Comparison of ENCODE assay signal across 8 cellular contexts in the genomic region with DNA sequence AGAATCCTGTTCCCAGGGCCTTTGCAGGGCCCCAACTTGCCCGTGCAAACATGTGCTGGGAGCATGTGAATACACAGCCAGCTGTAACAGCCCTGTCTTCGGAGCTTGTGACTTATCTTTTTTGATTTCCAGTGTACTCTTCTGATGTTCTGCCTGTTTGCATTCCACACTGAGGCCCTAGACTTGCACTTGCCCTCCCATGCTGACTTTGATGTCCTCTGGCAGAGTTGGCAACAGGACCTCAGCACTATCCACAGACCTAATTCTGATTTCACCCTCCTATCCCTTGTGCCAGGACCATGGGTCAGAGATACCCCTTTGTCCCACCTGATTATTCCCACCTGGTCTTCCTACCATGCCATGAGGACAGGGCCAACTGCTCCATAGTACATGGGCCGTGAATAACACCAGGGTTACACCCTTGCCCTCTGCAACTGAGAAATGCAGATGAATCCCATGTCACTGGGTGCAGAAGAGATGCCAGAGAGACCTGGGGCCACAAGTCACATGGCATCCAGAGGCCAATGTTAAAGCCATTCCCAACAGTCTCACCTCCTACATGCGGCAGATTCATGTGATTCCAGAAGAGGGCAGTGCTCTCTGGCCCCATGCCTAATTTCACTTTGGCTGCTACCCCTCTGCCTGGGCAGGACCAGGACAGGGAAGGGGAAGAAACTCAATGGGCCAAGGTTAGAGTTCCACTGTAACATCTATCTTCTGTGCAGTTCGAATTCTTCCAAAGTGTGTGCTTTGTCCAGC. TPM values are rescaled to one million over a fixed set of nuclear protein-coding genes. Genes with fewer than 3 reads are reported as not detected.
DNase-seq lines count a peak whose midpoint lies in the region; ATAC-seq, FAIRE-seq and TF ChIP-seq lines count a peak whose summit lies in the region.

No MANE protein-coding gene starts in this region.

- H4K20me1 ChIP-seq in Loucy (ENCODE audit: insufficient read depth, low read length, poor library complexity, severe bottlenecking) = no peaks in the 10 kb centered on the region
- no peaks in the 10 kb centered on the region for H4K20me1 ChIP-seq in H1 (replicated peaks in 1 of 2; ENCODE audit: control insufficient read depth in 1 of 2, insufficient read depth in 2 of 2, low read length in 2 of 2)

- WGBS in H1 (ENCODE audit: extremely low coverage in 1 of 2, insufficient coverage in 1 of 2, insufficient read length in 1 of 2, insufficient replicate concordance in 2 of 2, low coverage in 1 of 2, low lambda C conversion rate in 2 of 2, missing lambda C conversion rate in 1 of 2), 2 experiments = 80% methylated on average over 5 of the region's 5 CpGs; no CpG with 5 or more reads in 1 of the 2 experiments

- no peak overlapping the region for H4K8ac ChIP-seq in H1 (ENCODE audit: extremely low read depth, insufficient read depth, low read length)

- H3K79me1 ChIP-seq in H1 (ENCODE audit: low read depth, low read length) = peaks cover 5% of the 10 kb centered on the region; the same call in 1 of the 2 replicates

- H3K4me1 Mint-ChIP-seq in CD4-positive, alpha-beta T cell (ENCODE audit: low read depth) = no peaks in the 10 kb centered on the region

- no peak overlapping the region for H3K23ac ChIP-seq in H1 (ENCODE audit: insufficient read length)

- H3K14ac ChIP-seq in H1 (ENCODE audit: insufficient read length) = no peak overlapping the region

- no peak for TF ChIP-seq EP300 in H1 (IDR thresholded peaks at IDR 0.05; ENCODE audit: borderline replicate concordance in 1 of 2, low read depth in 2 of 2, low read length in 2 of 2)

- H3K9me3 ChIP-seq in Loucy (ENCODE audit: insufficient read depth, low read depth, low read length) (no peaks in the 10 kb centered on the region; the same call in 1 of the 2 replicates), H1 (ENCODE audit: insufficient read depth in 2 of 2, low read depth in 1 of 2, low read length in 1 of 2) (no peaks in the 10 kb centered on the region), mucosa of descending colon (no peaks in the 10 kb centered on the region)
- H3K9me3 ChIP-seq in CD4-positive, alpha-beta T cell (ENCODE audit: control insufficient read depth, low read length) = no peaks in the 10 kb centered on the region

- H3K9ac ChIP-seq in Loucy (ENCODE audit: low read depth, low read length, poor library complexity, severe bottlenecking) (no peak overlapping the region), H1 (replicated peaks in 1 of 4; ENCODE audit: extremely low read depth in 1 of 4, low read depth in 3 of 4, low read length in 3 of 4) (no peak overlapping the region)

- no peak overlapping the region for H3K18ac ChIP-seq in H1 (ENCODE audit: extremely low read depth, low read length)

- no peak overlapping the region for H3K4me2 ChIP-seq in Loucy (ENCODE audit: low read depth, low read length, poor library complexity, severe bottlenecking)
- no peak overlapping the region for H3K4me2 ChIP-seq in H1 (ENCODE audit: insufficient read depth in 1 of 2, low read depth in 2 of 2, low read length in 2 of 2)

- no peaks in the 10 kb centered on the region for H3K9me2 ChIP-seq in Loucy (replicated peaks; ENCODE audit: low read depth, low read length)

- no peak for TF ChIP-seq POLR2A in H1 (IDR thresholded peaks at IDR 0.05; ENCODE audit: control extremely low read depth in 1 of 2, low read depth in 2 of 2, low read length in 2 of 2)

- H3K36me3 Mint-ChIP-seq in CD4-positive, alpha-beta T cell (ENCODE audit: low read depth) = no peaks in the 10 kb centered on the region

- H3K4ac ChIP-seq in H1 (replicated peaks; ENCODE audit: insufficient read length, low read depth, low read length) = no peak overlapping the region

- H2BK12ac ChIP-seq in H1 (ENCODE audit: low read depth, low read length) = no peak overlapping the region

- no peak overlapping the region for H2BK15ac ChIP-seq in H1 (ENCODE audit: low read length)

- H3K23me2 ChIP-seq in H1 (ENCODE audit: low read depth, low read length) = no peaks in the 10 kb centered on the region

- no peak overlapping the region for H2BK5ac ChIP-seq in H1 (ENCODE audit: low read depth, low read length)

- H3K79me2 ChIP-seq in Loucy (ENCODE audit: insufficient read depth, low read length) (no peaks in the 10 kb centered on the region), H1 (ENCODE audit: control insufficient read depth in 1 of 2, insufficient read depth in 2 of 2, low read length in 2 of 2) (no peaks in the 10 kb centered on the region)

- POLR2A ChIA-PET in H1 (lab: Charles Lee; ENCODE audit: partially characterized antibody) = interaction anchor here (1.4 kb wide), 1 partner anchor 115 kb away, joined by 4 read pairs; no protein-coding TSS in a partner anchor
- POLR2A ChIA-PET in CD4-positive, alpha-beta T cell (lab: Charles Lee) = no interaction called here

- no peak overlapping the region for H3K56ac ChIP-seq in H1 (replicated peaks; ENCODE audit: insufficient read length, low read depth, low read length)

- H3F3A ChIP-seq in Loucy (ENCODE audit: low read depth) = no peaks in the 10 kb centered on the region

- H3K36me3 ChIP-seq in Loucy (ENCODE audit: insufficient read depth, low read length) (peaks cover 6% of the 10 kb centered on the region; the same call in 1 of the 2 replicates), H1 (ENCODE audit: control insufficient read depth in 2 of 4, insufficient read depth in 4 of 4, low read length in 3 of 4) (peaks cover 7 to 61% (median 25%) of the 10 kb centered on the region in 4 experiments), mucosa of descending colon (ENCODE audit: low read depth) (no peaks in the 10 kb centered on the region)

- H4K91ac ChIP-seq in H1 (replicated peaks; ENCODE audit: insufficient read length, low read length) = no peak overlapping the region

- no peak overlapping the region for H3K4me3 ChIP-seq in Loucy (ENCODE audit: low read length, poor library complexity, severe bottlenecking)
- no peak overlapping the region for H3K4me3 ChIP-seq in H1 (ENCODE audit: extremely low read depth in 1 of 4, insufficient read depth in 2 of 4, low read depth in 3 of 4, low read length in 4 of 4)
- no peak overlapping the region for H3K4me3 ChIP-seq in mucosa of descending colon

- no peak overlapping the region for H3K27ac ChIP-seq in H1 (ENCODE audit: low read depth, low read length)
- no peak overlapping the region for H3K27ac ChIP-seq in CD4-positive, alpha-beta T cell (ENCODE audit: low read depth, low read length)

- no peaks in the 10 kb centered on the region for H3K27me3 ChIP-seq in Loucy (ENCODE audit: insufficient read depth, low read length, poor library complexity, severe bottlenecking)
- no peaks in the 10 kb centered on the region for H3K27me3 ChIP-seq in H1 (replicated peaks in 1 of 4; ENCODE audit: control insufficient read depth in 3 of 4, extremely low read depth in 1 of 4, insufficient read depth in 3 of 4, low read length in 3 of 4)
- no peaks in the 10 kb centered on the region for H3K27me3 ChIP-seq in CD4-positive, alpha-beta T cell (ENCODE audit: control insufficient read depth, insufficient read depth, low read length)

- H2BK120ac ChIP-seq in H1 (replicated peaks; ENCODE audit: low read depth, low read length) = no peak overlapping the region

- intact Hi-C loops in mucosa of descending colon (cut with DNase I, micrococcal nuclease) = no loop called here
- intact Hi-C loops in CD4-positive, alpha-beta T cell (cut with DNase I, micrococcal nuclease) = no loop called here

- TF ChIP-seq RAD21 in H1 (IDR thresholded peaks at IDR 0.05 in 1 of 2, conservative IDR thresholded peaks at IDR 0.05 in 1 of 2; ENCODE audit: low read depth in 2 of 2, low read length in 2 of 2) = peak; percentile 77 to 83

- CTCF ChIA-PET in H1 (lab: Charles Lee; ENCODE audit: partially characterized antibody) = interaction anchor here (0.6 to 2.1 kb wide), 14 partner anchors 20 to 181 kb away, joined by 3 to 17 read pairs (median 3); no protein-coding TSS in a partner anchor
- CTCF ChIA-PET in CD4-positive, alpha-beta T cell (lab: Charles Lee) = no interaction called here

- H2AFZ ChIP-seq in Loucy (ENCODE audit: low read length) (no peak overlapping the region), H1 (ENCODE audit: low read length) (no peak overlapping the region)

- H2AK5ac ChIP-seq in H1 (ENCODE audit: low read depth, low read length) = no peak overlapping the region

- ATAC-seq in mucosa of descending colon (peak; percentile 28), HG02840 (IDR thresholded peaks at IDR 0.05; ENCODE audit: low FRiP score, unreplicated experiment) (no peak)
- ATAC-seq in CD4-positive, alpha-beta T cell (ENCODE audit: poor library complexity) = no peak

- peak; percentile 96 for FAIRE-seq in H1 (lab: Jason Lieb, UNC)

- no peaks in the 10 kb centered on the region for H3K9me3 Mint-ChIP-seq in CD4-positive, alpha-beta T cell

- H4K5ac ChIP-seq in H1 (ENCODE audit: insufficient read length, low read depth, low read length) = no peak overlapping the region

- H3K4me3 Mint-ChIP-seq in CD4-positive, alpha-beta T cell = no peak overlapping the region

- no peak overlapping the region for H3K27ac Mint-ChIP-seq in CD4-positive, alpha-beta T cell

- H2BK20ac ChIP-seq in H1 (ENCODE audit: low read length) = no peak overlapping the region

- no peaks in the 10 kb centered on the region for H3K27me3 Mint-ChIP-seq in CD4-positive, alpha-beta T cell

- DNase-seq in DMS 273 (lab: John Stamatoyannopoulos, UW; ENCODE audit: unreplicated experiment) (peak; percentile 79), H1 (ENCODE audit: low read depth in 1 of 2, low spot score in 2 of 2) (peak in 1 of 2 experiments; percentile 54), mucosa of descending colon (peak in 1 of 3 donors; percentile 19), NCI-H524 treated with DMSO at 0.1 percent for 48 hours (lab: John Stamatoyannopoulos, UW) (no peak)
- DNase-seq in CD4-positive, alpha-beta T cell = no peak
- no peak for DNase-seq in activated CD8-positive, alpha-beta memory T cell treated with anti-CD3 and anti-CD28 coated beads, Interleukin-2, amount 50 U/mL, for 48 hours

- no peaks in the 10 kb centered on the region for H3K4me1 ChIP-seq in Loucy (ENCODE audit: insufficient read depth, low read length, poor library complexity, severe bottlenecking)
- H3K4me1 ChIP-seq in H1 (replicated peaks in 1 of 4; ENCODE audit: control insufficient read depth in 3 of 4, insufficient read depth in 4 of 4, low read length in 3 of 4) = no peaks in the 10 kb centered on the region
- H3K4me1 ChIP-seq in mucosa of descending colon (ENCODE audit: low read depth) = peaks cover 7% of the 10 kb centered on the region

- TF ChIP-seq CTCF in Loucy (conservative IDR thresholded peaks at IDR 0.05; ENCODE audit: low read length) (peak; percentile 52), H1 (IDR thresholded peaks at IDR 0.05; ENCODE audit: control extremely low read depth in 1 of 3, insufficient read depth in 1 of 3, low read depth in 1 of 3, low read length in 3 of 3) (peak; percentile 71 to 91 (median 77)), mucosa of descending colon (IDR thresholded peaks at IDR 0.05) (no peak)
- no peak for TF ChIP-seq CTCF in CD4-positive, alpha-beta T cell (IDR thresholded peaks at IDR 0.05)

RNA-seq across cellular contexts. Expression of a gene that starts 43.0 kb away (rescaled TPM):
- total RNA-seq in H1 (2021; fragmentation: NEBNext Ultra II Directional; extraction: Animal tissue kit (Norgen Biotek cat#: 25700)) = 70.5 and 75.8 TPM in 2 replicates
- 27.5 and 36.0 TPM in 2 replicates for polyA plus RNA-seq in H1 (2011; rRNA removed)
- 40.2 TPM for polyA plus RNA-seq in H1 (2011; cell fraction: cytosol; rRNA removed)
- 33.7 TPM for polyA plus RNA-seq in H1 (2011; cell fraction: nucleus; rRNA removed)
- polyA plus RNA-seq in H1 (2012, experiment 1 of 2) = 48.4 to 57.9 TPM (median 50.8 TPM) in 4 replicates
- polyA plus RNA-seq in H1 (2012, experiment 2 of 2) = 4.6 TPM
- 46.3 TPM for polyA plus RNA-seq in H1 (2013, experiment 1 of 2)
- polyA plus RNA-seq in H1 (2013, experiment 2 of 2) = 47.2 TPM
- 81.7 and 98.3 TPM in 2 replicates for polyA minus RNA-seq in H1 (2011; rRNA and poly(A)+ RNA removed)
- polyA minus RNA-seq in H1 (2011; cell fraction: cytosol; rRNA and poly(A)+ RNA removed) = 42.4 TPM
- 30.0 TPM for polyA minus RNA-seq in H1 (2011; cell fraction: nucleus; rRNA and poly(A)+ RNA removed)
- 10 to 100 TPM in 2 of 3 donors, 1 to 10 TPM in 1; 6.4 to 60.2 (median 11.2) TPM for total RNA-seq in mucosa of descending colon
- total RNA-seq in CD4-positive, alpha-beta T cell = 1 to 10 TPM; 2.4 to 3.2 TPM

Comparison
In these comparisons a context has a peak if more than half of its experiments do, and no peak if none do; other contexts are left out.
1. CTCF ChIP-seq: peak in Loucy (single experiment) and H1 (3 of 3); none in mucosa of descending colon (single experiment) and CD4-positive, alpha-beta T cell (single experiment).